In the genomic region with DNA sequence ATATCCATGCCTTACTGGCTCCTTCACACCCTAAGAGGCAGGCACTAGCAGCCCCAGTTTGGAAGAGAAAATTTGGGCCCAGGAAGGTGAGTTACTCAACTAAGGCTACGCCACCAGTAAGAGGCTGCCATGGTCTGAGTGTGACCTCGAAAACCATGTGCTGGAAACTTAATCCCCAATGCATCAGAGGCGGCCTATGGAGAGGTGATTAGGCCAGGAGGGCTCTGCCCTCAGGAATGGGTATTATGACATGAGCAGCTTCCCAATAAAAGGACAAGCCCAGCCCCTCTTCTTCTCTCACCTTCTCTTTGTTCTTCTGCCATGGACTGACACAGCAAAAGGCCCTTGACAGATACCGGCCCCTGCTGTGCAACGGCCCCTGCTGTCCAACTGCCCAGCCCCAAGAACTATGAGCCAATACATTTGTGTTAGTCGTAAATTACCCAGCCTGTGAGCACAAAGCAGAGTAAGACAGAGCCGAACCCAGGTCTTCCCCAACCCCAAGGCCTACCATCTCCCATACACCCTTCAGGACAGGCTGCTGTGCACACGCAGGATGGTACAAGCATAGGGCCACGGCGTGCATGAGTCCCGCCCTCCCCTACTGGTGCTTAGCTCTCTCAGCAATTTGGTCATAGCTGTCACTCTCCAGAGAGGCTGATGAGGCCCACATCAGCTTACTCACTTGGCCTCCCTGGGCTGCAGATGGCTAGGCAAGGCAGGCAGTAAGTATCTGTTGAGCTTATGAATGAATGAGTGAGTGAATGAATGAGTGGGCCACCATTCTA, we compare ENCODE assay signal across 10 cellular contexts. TPM values are rescaled to one million over a fixed set of nuclear protein-coding genes. Genes with fewer than 3 reads are reported as not detected.
DNase-seq lines count a peak whose midpoint lies in the region; ATAC-seq, FAIRE-seq and TF ChIP-seq lines count a peak whose summit lies in the region.
"Had no signal": no experiment of that assay in that cellular context is flagged by ENCODE, and none has a peak within 500 bp of the region (broad histone marks: within the 10 kb centered on the region; RNA-seq: fewer than 3 reads in every experiment).

No MANE protein-coding gene starts in this region.

- peaks cover 47% of the 10 kb centered on the region for H3K79me1 ChIP-seq in H1 (ENCODE audit: low read depth, low read length)

- 85% methylated on average over 11 of the region's 11 CpGs; no CpG with 5 or more reads in 1 of the 2 experiments for WGBS in H1 (ENCODE audit: extremely low coverage in 1 of 2, insufficient coverage in 1 of 2, insufficient read length in 1 of 2, insufficient replicate concordance in 2 of 2, low coverage in 1 of 2, low lambda C conversion rate in 2 of 2, missing lambda C conversion rate in 1 of 2), 2 experiments
- 65% methylated on average over 11 of the region's 11 CpGs for WGBS in prostate gland

- no peak overlapping the region for H3K14ac ChIP-seq in H1 (ENCODE audit: insufficient read length)

- H4K8ac ChIP-seq in H1 (ENCODE audit: extremely low read depth, insufficient read depth, low read length): no peak overlapping the region; the same call in 1 of the 2 replicates

- H3K9me3 Mint-ChIP-seq in CD8-positive, alpha-beta T cell: no peaks in the 10 kb centered on the region

- no peak for ATAC-seq in CD8-positive, alpha-beta T cell
- no peak for ATAC-seq in RWPE2 (ENCODE audit: low read depth)
- ATAC-seq in GM18909 (IDR thresholded peaks at IDR 0.05; ENCODE audit: poor library complexity, unreplicated experiment): no peak
- ATAC-seq in GM21360 (IDR thresholded peaks at IDR 0.05; ENCODE audit: unreplicated experiment): no peak

- H3K4me1 ChIP-seq in CD8-positive, alpha-beta T cell (ENCODE audit: insufficient read depth, low read length): peaks cover 97% of the 10 kb centered on the region
- H3K4me1 ChIP-seq in RWPE2 (ENCODE audit: insufficient read depth, poor library complexity, severe bottlenecking) (peaks cover 53% of the 10 kb centered on the region), H1 (replicated peaks in 1 of 4; ENCODE audit: control insufficient read depth in 3 of 4, insufficient read depth in 4 of 4, low read length in 3 of 4) (peaks cover 0 to 33% (median 12%) of the 10 kb centered on the region in 4 experiments; a peak in 6 of 7 replicates), prostate gland (replicated peaks) (peaks cover 14% of the 10 kb centered on the region)

- peak overlapping the region; percentile 55 for H2BK5ac ChIP-seq in H1 (ENCODE audit: low read depth, low read length)

- H2AK5ac ChIP-seq in H1 (ENCODE audit: low read depth, low read length): no peak overlapping the region

- H3K27me3 Mint-ChIP-seq in CD8-positive, alpha-beta T cell (ENCODE audit: low read depth): no peaks in the 10 kb centered on the region

- H3K9ac ChIP-seq in H1 (replicated peaks in 1 of 4; ENCODE audit: extremely low read depth in 1 of 4, low read depth in 3 of 4, low read length in 3 of 4): no peak overlapping the region

- H3K36me3 ChIP-seq in CD8-positive, alpha-beta T cell (ENCODE audit: insufficient read depth, low read length): peaks cover 24% of the 10 kb centered on the region
- peaks cover 77% of the 10 kb centered on the region for H3K36me3 ChIP-seq in RWPE2 (ENCODE audit: low read depth)
- H3K36me3 ChIP-seq in H1 (ENCODE audit: control insufficient read depth in 2 of 4, insufficient read depth in 4 of 4, low read length in 3 of 4): peaks cover 15 to 57% (median 28%) of the 10 kb centered on the region in 4 experiments
- no peaks in the 10 kb centered on the region for H3K36me3 ChIP-seq in prostate gland

- H3K27ac Mint-ChIP-seq in CD8-positive, alpha-beta T cell: peak overlapping the region; percentile 87

- no peak overlapping the region for H4K5ac ChIP-seq in H1 (ENCODE audit: insufficient read length, low read depth, low read length)

- no peak for TF ChIP-seq RAD21 in H1 (IDR thresholded peaks at IDR 0.05 in 1 of 2, conservative IDR thresholded peaks at IDR 0.05 in 1 of 2; ENCODE audit: low read depth in 2 of 2, low read length in 2 of 2)

- H3K23ac ChIP-seq in H1 (ENCODE audit: insufficient read length): no peak overlapping the region

- no peak overlapping the region for H3K4me3 Mint-ChIP-seq in CD8-positive, alpha-beta T cell

- H3K4me1 Mint-ChIP-seq in CD8-positive, alpha-beta T cell (ENCODE audit: low read depth): peaks cover 96% of the 10 kb centered on the region

- TF ChIP-seq POLR2A in H1 (IDR thresholded peaks at IDR 0.05; ENCODE audit: control extremely low read depth in 1 of 2, low read depth in 2 of 2, low read length in 2 of 2) (peak in 1 of 2 experiments; percentile 17; a peak in 1 of 3 replicates), prostate gland (IDR thresholded peaks at IDR 0.05) (no peak)

- H3K23me2 ChIP-seq in H1 (ENCODE audit: low read depth, low read length): no peaks in the 10 kb centered on the region; the same call in 1 of the 2 replicates

- H2BK20ac ChIP-seq in H1 (ENCODE audit: low read length): no peak overlapping the region

- H3K36me3 Mint-ChIP-seq in CD8-positive, alpha-beta T cell: peaks cover 88% of the 10 kb centered on the region

- peaks cover 51 to 53% of the 10 kb centered on the region in 2 experiments for H4K20me1 ChIP-seq in H1 (replicated peaks in 1 of 2; ENCODE audit: control insufficient read depth in 1 of 2, insufficient read depth in 2 of 2, low read length in 2 of 2)

- no peak overlapping the region for H3K56ac ChIP-seq in H1 (replicated peaks; ENCODE audit: insufficient read length, low read depth, low read length)

- POLR2A ChIA-PET in CD8-positive, alpha-beta T cell (lab: Charles Lee): interaction anchor here (0.9 to 6.2 kb wide), 2 partner anchors 9 to 16 kb away, joined by 3 to 37 read pairs; partner anchors contain the start of gene WDR1
- POLR2A ChIA-PET in H1 (lab: Charles Lee; ENCODE audit: partially characterized antibody): interaction anchor here (6.5 to 13.7 kb wide), 3 partner anchors 9 to 17 kb away, joined by 99 to 197 read pairs (median 140); partner anchors contain the start of gene WDR1

- FAIRE-seq in H1 (lab: Jason Lieb, UNC): peak; percentile 7

- no peak overlapping the region for H3K18ac ChIP-seq in H1 (ENCODE audit: extremely low read depth, low read length)

- H3K9me3 ChIP-seq in CD8-positive, alpha-beta T cell (ENCODE audit: low read length): no peaks in the 10 kb centered on the region
- H3K9me3 ChIP-seq in RWPE2 (ENCODE audit: severe bottlenecking) (no peaks in the 10 kb centered on the region), H1 (ENCODE audit: insufficient read depth in 2 of 2, low read depth in 1 of 2, low read length in 1 of 2) (no peaks in the 10 kb centered on the region), prostate gland (no peaks in the 10 kb centered on the region)

- H2BK120ac ChIP-seq in H1 (replicated peaks; ENCODE audit: low read depth, low read length): no peak overlapping the region

- H3K4me3 ChIP-seq in CD8-positive, alpha-beta T cell (ENCODE audit: low read depth, low read length): no peak overlapping the region
- H3K4me3 ChIP-seq in RWPE2 (ENCODE audit: severe bottlenecking) (no peak overlapping the region), H1 (ENCODE audit: extremely low read depth in 1 of 4, insufficient read depth in 2 of 4, low read depth in 3 of 4, low read length in 4 of 4) (no peak overlapping the region), prostate gland (no peak overlapping the region)

- no peaks in the 10 kb centered on the region for H3K27me3 ChIP-seq in CD8-positive, alpha-beta T cell (ENCODE audit: insufficient read depth, low read length)
- no peaks in the 10 kb centered on the region for H3K27me3 ChIP-seq in RWPE2 (ENCODE audit: insufficient read depth, poor library complexity, severe bottlenecking)
- no peaks in the 10 kb centered on the region for H3K27me3 ChIP-seq in H1 (replicated peaks in 1 of 4; ENCODE audit: control insufficient read depth in 3 of 4, extremely low read depth in 1 of 4, insufficient read depth in 3 of 4, low read length in 3 of 4)
- H3K27me3 ChIP-seq in prostate gland (replicated peaks; ENCODE audit: insufficient read depth): no peaks in the 10 kb centered on the region

- no peak for DNase-seq in CD8-positive, alpha-beta T cell
- DNase-seq in RWPE2 (ENCODE audit: low spot score) (no peak), H1 (ENCODE audit: low read depth in 1 of 2, low spot score in 2 of 2) (no peak), prostate gland (ENCODE audit: low spot score) (no peak), midbrain (lab: John Stamatoyannopoulos, UW) (no peak)
- DNase-seq in stimulated activated CD4-positive, alpha-beta T cell treated with anti-CD3 and anti-CD28 coated beads, Interleukin-4, amount 100 ng/mL, for 1 hour: no peak
- DNase-seq: dermis blood vessel endothelial cell, NCI-H2029 treated with DMSO at 0.1 percent for 48 hours had no signal

- no peak overlapping the region for H2AFZ ChIP-seq in H1 (ENCODE audit: low read length)

- CTCF ChIA-PET in CD8-positive, alpha-beta T cell (lab: Charles Lee): interaction anchor here (1.2 kb wide), 1 partner anchor 83 kb away, joined by 3 read pairs; no protein-coding TSS in a partner anchor
- CTCF ChIA-PET in H1 (lab: Charles Lee; ENCODE audit: partially characterized antibody): interaction anchor here (1.4 to 3.7 kb wide), 3 partner anchors 13 to 27 kb away, joined by 4 to 29 read pairs (median 5); no protein-coding TSS in a partner anchor

- TF ChIP-seq CTCF in CD8-positive, alpha-beta T cell (IDR thresholded peaks at IDR 0.05): no peak
- no peak for TF ChIP-seq CTCF in RWPE2 (IDR thresholded peaks at IDR 0.05; ENCODE audit: poor library complexity, severe bottlenecking)
- TF ChIP-seq CTCF in H1 (IDR thresholded peaks at IDR 0.05; ENCODE audit: control extremely low read depth in 1 of 3, insufficient read depth in 1 of 3, low read depth in 1 of 3, low read length in 3 of 3): no peak
- no peak for TF ChIP-seq CTCF in prostate gland (IDR thresholded peaks at IDR 0.05)

- peaks cover 11 to 99% of the 10 kb centered on the region in 2 experiments for H3K79me2 ChIP-seq in H1 (ENCODE audit: control insufficient read depth in 1 of 2, insufficient read depth in 2 of 2, low read length in 2 of 2)

- TF ChIP-seq EP300 in H1 (IDR thresholded peaks at IDR 0.05; ENCODE audit: borderline replicate concordance in 1 of 2, low read depth in 2 of 2, low read length in 2 of 2): no peak

- H4K91ac ChIP-seq in H1 (replicated peaks; ENCODE audit: insufficient read length, low read length): no peak overlapping the region

- no peak overlapping the region for H3K27ac ChIP-seq in CD8-positive, alpha-beta T cell (ENCODE audit: low read depth, low read length)
- peak overlapping the region; percentile 88 for H3K27ac ChIP-seq in RWPE2 (ENCODE audit: poor library complexity, severe bottlenecking)
- no peak overlapping the region for H3K27ac ChIP-seq in H1 (ENCODE audit: low read depth, low read length)
- H3K27ac ChIP-seq in prostate gland: peak overlapping the region; percentile 43 to 56

- H3K4ac ChIP-seq in H1 (replicated peaks; ENCODE audit: insufficient read length, low read depth, low read length): no peak overlapping the region

- peak overlapping the region; percentile 55; the same call in 1 of the 2 replicates for H2BK12ac ChIP-seq in H1 (ENCODE audit: low read depth, low read length)

- intact Hi-C loops in CD8-positive, alpha-beta T cell (cut with DNase I, micrococcal nuclease): no loop called here
- intact Hi-C loops in prostate gland (cut with DNase I): no loop called here

- 0 out of 4 replicates have a peak overlapping the region, but pooled peaks of 1 of the 2 experiments have one; percentile 19 for H3K4me2 ChIP-seq in H1 (ENCODE audit: insufficient read depth in 1 of 2, low read depth in 2 of 2, low read length in 2 of 2)

- H2BK15ac ChIP-seq in H1 (ENCODE audit: low read length): no peak overlapping the region

RNA-seq across cellular contexts. Expression of gene WDR1, which starts 14.2 kb away (rescaled TPM):
- total RNA-seq in CD8-positive, alpha-beta T cell: 100 to 1,000 TPM; 220 to 224 TPM
- 315 and 339 TPM in 2 replicates for total RNA-seq in H1 (2021; fragmentation: NEBNext Ultra II Directional; extraction: Animal tissue kit (Norgen Biotek cat#: 25700))
- 377 and 432 TPM in 2 replicates for polyA plus RNA-seq in H1 (2011; rRNA removed)
- 375 TPM for polyA plus RNA-seq in H1 (2011; cell fraction: cytosol; rRNA removed)
- polyA plus RNA-seq in H1 (2011; cell fraction: nucleus; rRNA removed): 381 TPM
- polyA plus RNA-seq in H1 (2012, experiment 1 of 2): 213 to 348 TPM (median 304 TPM) in 4 replicates
- polyA plus RNA-seq in H1 (2012, experiment 2 of 2): 195 TPM
- 135 TPM for polyA plus RNA-seq in H1 (2013, experiment 1 of 2)
- 138 TPM for polyA plus RNA-seq in H1 (2013, experiment 2 of 2)
- 264 and 269 TPM in 2 replicates for polyA minus RNA-seq in H1 (2011; rRNA and poly(A)+ RNA removed)
- 174 TPM for polyA minus RNA-seq in H1 (2011; cell fraction: cytosol; rRNA and poly(A)+ RNA removed)
- polyA minus RNA-seq in H1 (2011; cell fraction: nucleus; rRNA and poly(A)+ RNA removed): 135 TPM
- total RNA-seq in prostate gland: 100 to 1,000 TPM; 127 to 171 TPM

Comparison
In these comparisons a context has a peak if more than half of its experiments do, and no peak if none do; other contexts are left out.
1. H3K27ac ChIP-seq: peak in RWPE2 (single experiment) and prostate gland (2 of 2); none in CD8-positive, alpha-beta T cell (single experiment) and H1 (single experiment).